Comparison of ENCODE assay signal across 21 cellular contexts in the genomic region with DNA sequence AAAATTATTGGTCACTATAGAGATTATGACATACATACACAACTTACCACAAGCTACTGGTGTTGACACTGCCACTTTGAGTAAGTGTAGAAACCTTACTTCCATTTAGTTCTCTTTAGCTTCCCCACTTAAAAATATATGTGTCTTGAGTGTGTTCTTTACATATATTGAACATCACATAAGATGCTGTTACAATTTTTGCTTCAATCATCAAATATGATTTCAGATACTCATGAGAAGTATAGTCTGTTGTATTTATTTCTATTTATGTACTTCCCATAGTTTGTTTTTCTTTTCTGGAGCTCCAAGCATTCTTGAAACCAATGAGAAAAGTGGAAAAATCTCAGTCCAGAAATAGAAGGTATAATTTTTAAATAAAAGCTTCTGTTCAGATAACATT.
"Had no signal": no experiment of that assay in that cellular context is flagged by ENCODE, and none has a peak within 500 bp of the region (broad histone marks: within the 10 kb centered on the region; RNA-seq: fewer than 3 reads in every experiment).

No MANE protein-coding gene starts in this region.

- H3K4me3 ChIP-seq: SJSA1, SK-N-MC had no signal

- H3K36me3 ChIP-seq: SJSA1 had no signal

- H3K27ac ChIP-seq: HL-60, KMS-11, SJSA1, SK-N-MC had no signal

- H3K27me3 ChIP-seq: SJSA1 had no signal

- FAIRE-seq: HTR-8/SVneo had no signal

- H3K4me2 ChIP-seq: KMS-11 had no signal

- H3K9ac ChIP-seq: KMS-11 had no signal

- DNase-seq: Kasumi-1, MM.1S, NCI-H1092 treated with DMSO at 0.1 percent for 48 hours, NCI-H1436 treated with DMSO at 0.1 percent for 48 hours, NCI-H1694, NCI-H187 treated with DMSO at 0.1 percent for 48 hours, NCI-H2029 treated with DMSO at 0.1 percent for 48 hours, NCI-H2171 treated with DMSO at 0.1 percent for 48 hours, NCI-H345, NCI-H524 treated with DMSO at 0.1 percent for 48 hours, NCI-H69, NCI-H774, PC-3, SHP77 treated with DMSO at 0.1 percent for 48 hours had no signal

- ATAC-seq: Panc1, PC-3, Right ventricle myocardium inferior had no signal
